13 cellular contexts compared by ENCODE assay signal in the genomic region with DNA sequence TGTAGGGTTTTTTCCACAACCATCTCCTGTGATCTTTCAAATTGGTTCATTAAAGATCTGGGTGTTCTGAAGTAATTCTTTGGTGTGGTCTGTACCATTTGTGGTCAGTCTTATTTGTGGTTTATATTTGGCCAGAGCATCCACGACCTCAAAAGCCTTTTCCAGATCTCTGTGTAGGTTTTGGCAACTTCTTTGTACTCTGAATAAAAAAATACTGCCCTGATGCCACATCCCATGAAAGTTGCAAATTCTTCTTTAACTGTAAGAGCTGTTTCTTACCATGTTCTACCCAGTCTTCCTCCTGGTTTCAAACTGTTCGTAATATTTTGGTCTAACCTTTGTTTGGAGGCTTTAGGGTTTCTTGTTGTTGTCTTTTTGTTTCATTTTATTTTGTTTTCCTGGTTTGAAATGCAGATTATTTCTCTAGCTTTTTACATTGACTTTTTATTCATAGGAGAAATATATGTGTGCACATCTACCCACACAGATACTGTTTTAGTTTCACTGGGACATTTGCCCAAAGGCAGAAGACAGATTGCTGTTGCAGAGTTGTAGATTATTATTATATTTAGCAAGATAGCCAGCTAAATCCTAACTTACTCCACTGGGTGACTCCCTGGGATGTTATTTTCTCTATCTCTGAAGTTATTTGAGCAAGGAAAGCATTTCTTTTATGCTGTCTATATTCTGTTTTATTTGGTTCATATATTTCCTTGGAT.
DNase-seq lines count a peak whose midpoint lies in the region; ATAC-seq, FAIRE-seq and TF ChIP-seq lines count a peak whose summit lies in the region.
"Had no signal": no experiment of that assay in that cellular context is flagged by ENCODE, and none has a peak within 500 bp of the region (broad histone marks: within the 10 kb centered on the region; RNA-seq: fewer than 3 reads in every experiment).

No MANE protein-coding gene starts in this region.

- H3K4me1 ChIP-seq in KMS-11 (ENCODE audit: low read depth, poor library complexity, severe bottlenecking) (peaks cover 48% of the 10 kb centered on the region), body of pancreas (peaks cover 27% of the 10 kb centered on the region)

- no peak for ATAC-seq in body of pancreas
- ATAC-seq: SK-N-SH treated with all-trans-retinoic acid at 6 μM for 48 hours had no signal

- peak overlapping the region; percentile 91 for H3K4me2 ChIP-seq in KMS-11

- H3K9ac ChIP-seq in KMS-11: peak overlapping the region; percentile 18; the same call in 1 of the 2 replicates

- FAIRE-seq in urothelium cell line (lab: Jason Lieb, UNC): no peak

- no peak overlapping the region for H3K4me3 Mint-ChIP-seq in chondrocyte (ENCODE audit: unreplicated experiment)

- no peak for TF ChIP-seq POLR2A in body of pancreas (IDR thresholded peaks at IDR 0.05)

- no peak overlapping the region for H2AFZ ChIP-seq in KMS-11 (ENCODE audit: low read depth)

- H3K4me3 ChIP-seq in AG10803 (ENCODE audit: low read length): no peak overlapping the region
- no peak overlapping the region for H3K4me3 ChIP-seq in KMS-11 (IDR thresholded peaks at IDR 0.05; ENCODE audit: insufficient read depth, low read depth, low read length)
- H3K4me3 ChIP-seq in body of pancreas: no peak overlapping the region
- H3K4me3 ChIP-seq: lung, skin epidermis had no signal

- peak overlapping the region; percentile 62 for H3K27ac ChIP-seq in KMS-11
- peak overlapping the region in 3 of 4 donors; percentile 13 to 58 (median 43) for H3K27ac ChIP-seq in body of pancreas
- H3K27ac ChIP-seq: skin epidermis had no signal

- H3K9me3 ChIP-seq in body of pancreas: no peaks in the 10 kb centered on the region

- no peaks in the 10 kb centered on the region for H3K36me3 ChIP-seq in KMS-11 (ENCODE audit: insufficient read depth)
- H3K36me3 ChIP-seq in body of pancreas (replicated peaks in 1 of 2; ENCODE audit: insufficient read depth in 1 of 2, low read depth in 2 of 2): no peaks in the 10 kb centered on the region

- DNase-seq in AG10803 (ENCODE audit: low read depth) (peak; percentile 74), body of pancreas (no peak), myocyte (ENCODE audit: low read depth) (peak; percentile 30), NCI-H1105 (lab: John Stamatoyannopoulos, UW) (no peak), urothelium cell line (ENCODE audit: low spot score) (no peak), NCI-H1436 treated with DMSO at 0.1 percent for 48 hours (lab: John Stamatoyannopoulos, UW) (no peak), chondrocyte (ENCODE audit: low spot score) (no peak)
- DNase-seq: activated naive CD4-positive, alpha-beta T cell treated with Interleukin-2 at 50 U/mL for 16 hours; AML-193 had no signal

- H3K27me3 Mint-ChIP-seq in chondrocyte (ENCODE audit: low read depth): no peaks in the 10 kb centered on the region

- H3K27me3 ChIP-seq in KMS-11 (ENCODE audit: insufficient read depth, low read depth) (no peaks in the 10 kb centered on the region), body of pancreas (no peaks in the 10 kb centered on the region)

- H3K9me3 Mint-ChIP-seq in chondrocyte (ENCODE audit: low read depth): no peaks in the 10 kb centered on the region

- no peaks in the 10 kb centered on the region for H3K79me2 ChIP-seq in KMS-11 (ENCODE audit: insufficient read depth, low read depth)

- H3K27ac Mint-ChIP-seq in chondrocyte (ENCODE audit: unreplicated experiment): no peak overlapping the region

- H3K4me1 Mint-ChIP-seq in chondrocyte (ENCODE audit: low read depth): peaks cover 20% of the 10 kb centered on the region

- TF ChIP-seq CTCF in AG10803 (conservative IDR thresholded peaks at IDR 0.05; ENCODE audit: low read length): no peak
- TF ChIP-seq CTCF in KMS-11 (conservative IDR thresholded peaks at IDR 0.05; ENCODE audit: low read depth, low read length): no peak
- TF ChIP-seq CTCF in body of pancreas (IDR thresholded peaks at IDR 0.05): no peak
- TF ChIP-seq CTCF in chondrocyte (IDR thresholded peaks at IDR 0.05): no peak

- peaks cover 9% of the 10 kb centered on the region for H3K36me3 Mint-ChIP-seq in chondrocyte (ENCODE audit: low read depth)

- intact Hi-C loops in body of pancreas (cut with DNase I): no loop called here

- WGBS in body of pancreas, 2 donors: 46 to 51% methylated on average over 2 of the region's 2 CpGs

- H4K20me1 ChIP-seq in KMS-11 (ENCODE audit: insufficient read depth): no peaks in the 10 kb centered on the region

Comparison
In these comparisons a context has a peak if more than half of its experiments do, and no peak if none do; other contexts are left out.
1. DNase-seq: peak in AG10803 (single experiment) and myocyte (single experiment); none in body of pancreas (0 of 4), NCI-H1105 (single experiment), urothelium cell line (single experiment), NCI-H1436 treated with DMSO at 0.1 percent for 48 hours (single experiment) and chondrocyte (single experiment).